25 cellular contexts compared by ENCODE assay signal in the genomic region with DNA sequence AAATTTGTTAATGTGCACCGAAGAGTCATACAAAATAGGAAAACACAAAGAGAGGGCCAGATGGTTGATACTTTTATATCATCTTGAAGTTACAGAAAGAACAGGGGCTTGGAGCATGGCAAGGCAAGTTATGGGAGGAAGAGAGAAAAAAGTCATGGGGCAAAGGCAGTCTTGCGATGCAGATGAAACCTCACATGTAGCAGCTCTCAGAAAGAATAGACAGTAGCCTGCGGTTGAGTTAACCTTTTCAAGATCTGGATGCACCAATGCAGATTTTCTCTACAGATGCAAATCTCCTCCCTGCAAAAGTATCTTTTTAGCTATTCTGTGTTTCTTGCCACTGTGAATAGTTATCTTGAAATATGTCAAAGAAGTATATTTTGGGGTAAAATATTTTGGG.
DNase-seq lines count a peak whose midpoint lies in the region; ATAC-seq, FAIRE-seq and TF ChIP-seq lines count a peak whose summit lies in the region.
"Had no signal": no experiment of that assay in that cellular context is flagged by ENCODE, and none has a peak within 500 bp of the region (broad histone marks: within the 10 kb centered on the region; RNA-seq: fewer than 3 reads in every experiment).

No MANE protein-coding gene starts in this region.

- no peak overlapping the region for H2BK5ac ChIP-seq in H1 (ENCODE audit: low read depth, low read length)

- H3K27ac ChIP-seq in GM23338 (ENCODE audit: low read depth) (no peak overlapping the region), OCI-LY3 (ENCODE audit: low read length) (0 out of 2 replicates have a peak overlapping the region, but pooled peaks have one; percentile 41), H1 (ENCODE audit: low read depth, low read length) (no peak overlapping the region), smooth muscle cell (ENCODE audit: low read depth) (peak overlapping the region; percentile 57)
- H3K27ac ChIP-seq: A549; BLaER1 treated with 17β-estradiol and CSF1 and Interleukin-3, amounts not matched to agents 10 nM and 100 nM; GM23248 had no signal

- no peak overlapping the region; the same call in 1 of the 2 replicates for H2AFZ ChIP-seq in GM23338
- H2AFZ ChIP-seq in OCI-LY3 (ENCODE audit: low read depth, low read length), result peak overlapping the region; percentile 25; the same call in 1 of the 2 replicates
- 0 out of 2 replicates have a peak overlapping the region, but pooled peaks have one; percentile 89 for H2AFZ ChIP-seq in H1 (ENCODE audit: low read length)
- peak overlapping the region; percentile 49 for H2AFZ ChIP-seq in smooth muscle cell (ENCODE audit: low read depth)
- H2AFZ ChIP-seq: GM23248 had no signal

- H3K9me3 Mint-ChIP-seq in GM23338, result peaks cover 37% of the 10 kb centered on the region

- no peak for TF ChIP-seq RAD21 in H1 (IDR thresholded peaks at IDR 0.05 in 1 of 2, conservative IDR thresholded peaks at IDR 0.05 in 1 of 2; ENCODE audit: low read depth in 2 of 2, low read length in 2 of 2)

- WGBS in H1 (ENCODE audit: extremely low coverage in 1 of 2, insufficient coverage in 1 of 2, insufficient read length in 1 of 2, insufficient replicate concordance in 2 of 2, low coverage in 1 of 2, low lambda C conversion rate in 2 of 2, missing lambda C conversion rate in 1 of 2), 2 experiments, result 72% methylated on average over 3 of the region's 3 CpGs; no CpG with 5 or more reads in 1 of the 2 experiments
- WGBS in smooth muscle cell (ENCODE audit: low lambda C conversion rate), result 80% methylated on average over 3 of the region's 3 CpGs

- TF ChIP-seq CTCF in GM23338 (conservative IDR thresholded peaks at IDR 0.05; ENCODE audit: low read depth in 2 of 2), result no peak
- no peak for TF ChIP-seq CTCF in OCI-LY3 (IDR thresholded peaks at IDR 0.05; ENCODE audit: low read depth, low read length)
- TF ChIP-seq CTCF in H1 (IDR thresholded peaks at IDR 0.05; ENCODE audit: control extremely low read depth in 1 of 3, insufficient read depth in 1 of 3, low read depth in 1 of 3, low read length in 3 of 3), result no peak
- no peak for TF ChIP-seq CTCF in smooth muscle cell (IDR thresholded peaks at IDR 0.05; ENCODE audit: borderline replicate concordance, insufficient read depth, poor library complexity, severe bottlenecking)

- H4K8ac ChIP-seq in H1 (ENCODE audit: extremely low read depth, insufficient read depth, low read length), result no peak overlapping the region

- H3K27me3 ChIP-seq in GM23338 (ENCODE audit: insufficient read depth) (no peaks in the 10 kb centered on the region), OCI-LY3 (ENCODE audit: low read depth, low read length) (no peaks in the 10 kb centered on the region), H1 (replicated peaks in 1 of 4; ENCODE audit: control insufficient read depth in 3 of 4, extremely low read depth in 1 of 4, insufficient read depth in 3 of 4, low read length in 3 of 4) (no peaks in the 10 kb centered on the region), smooth muscle cell (ENCODE audit: low read depth) (no peaks in the 10 kb centered on the region)
- H3K27me3 ChIP-seq: BE2C; BLaER1 treated with 17β-estradiol and CSF1 and Interleukin-3, amounts not matched to agents 10 nM and 100 nM had no signal

- no peak overlapping the region for H3K18ac ChIP-seq in H1 (ENCODE audit: extremely low read depth, low read length)

- no peak for FAIRE-seq in H1 (lab: Jason Lieb, UNC)
- FAIRE-seq: A549, D721Med, GM12891, GM18507, H54 had no signal

- no peaks in the 10 kb centered on the region for H3K23me2 ChIP-seq in H1 (ENCODE audit: low read depth, low read length)

- H3K79me2 ChIP-seq in GM23338 (replicated peaks; ENCODE audit: insufficient read depth), result no peaks in the 10 kb centered on the region
- no peaks in the 10 kb centered on the region for H3K79me2 ChIP-seq in OCI-LY3 (ENCODE audit: low read length)
- H3K79me2 ChIP-seq in H1 (ENCODE audit: control insufficient read depth in 1 of 2, insufficient read depth in 2 of 2, low read length in 2 of 2), result no peaks in the 10 kb centered on the region
- H3K79me2 ChIP-seq in smooth muscle cell (ENCODE audit: low read depth), result no peaks in the 10 kb centered on the region

- no peaks in the 10 kb centered on the region for H3K79me1 ChIP-seq in H1 (ENCODE audit: low read depth, low read length)

- DNase-seq in GM23338 (ENCODE audit: low spot score) (peak; percentile 20), H1 (ENCODE audit: low read depth in 1 of 2, low spot score in 2 of 2) (no peak), smooth muscle cell (lab: John Stamatoyannopoulos, UW; ENCODE audit: unreplicated experiment) (no peak), iPS-NIHi7 (ENCODE audit: extremely low spot score) (no peak)
- DNase-seq: 8988T; ACHN; AML-193; BE2C; CD4-positive, alpha-beta T cell; CD8-positive, alpha-beta memory T cell; DMS 273 treated with DMSO at 0.1 percent for 48 hours; DMS79 treated with DMSO at 0.1 percent for 48 hours; GF-D8; GM23248; HCEC 1CT had no signal

- no peaks in the 10 kb centered on the region; the same call in 1 of the 2 replicates for H3K9me2 ChIP-seq in GM23338 (ENCODE audit: insufficient read depth)

- H3F3A ChIP-seq in GM23338 (replicated peaks; ENCODE audit: low read depth) (no peaks in the 10 kb centered on the region), smooth muscle cell (ENCODE audit: low read depth) (peaks cover 4% of the 10 kb centered on the region)

- no peak overlapping the region for H2AK5ac ChIP-seq in H1 (ENCODE audit: low read depth, low read length)

- H4K20me1 ChIP-seq in GM23338 (replicated peaks; ENCODE audit: insufficient read depth) (no peaks in the 10 kb centered on the region), OCI-LY3 (ENCODE audit: insufficient read depth, low read length) (no peaks in the 10 kb centered on the region), H1 (replicated peaks in 1 of 2; ENCODE audit: control insufficient read depth in 1 of 2, insufficient read depth in 2 of 2, low read length in 2 of 2) (no peaks in the 10 kb centered on the region), smooth muscle cell (ENCODE audit: low read depth) (no peaks in the 10 kb centered on the region)
- H4K20me1 ChIP-seq: BLaER1 treated with 17β-estradiol and CSF1 and Interleukin-3, amounts not matched to agents 10 nM and 100 nM had no signal

- no peak overlapping the region for H3K23ac ChIP-seq in H1 (ENCODE audit: insufficient read length)

- H3K14ac ChIP-seq in H1 (ENCODE audit: insufficient read length), result no peak overlapping the region

- H2BK120ac ChIP-seq in H1 (replicated peaks; ENCODE audit: low read depth, low read length), result no peak overlapping the region

- no peak overlapping the region for H2BK12ac ChIP-seq in H1 (ENCODE audit: low read depth, low read length)

- TF ChIP-seq POLR2A in H1 (IDR thresholded peaks at IDR 0.05; ENCODE audit: control extremely low read depth in 1 of 2, low read depth in 2 of 2, low read length in 2 of 2), result no peak

- H4K5ac ChIP-seq in H1 (ENCODE audit: insufficient read length, low read depth, low read length), result no peak overlapping the region

- no peak for TF ChIP-seq EP300 in H1 (IDR thresholded peaks at IDR 0.05; ENCODE audit: borderline replicate concordance in 1 of 2, low read depth in 2 of 2, low read length in 2 of 2)

- POLR2A ChIA-PET in H1 (lab: Charles Lee; ENCODE audit: partially characterized antibody), result interaction anchor here (0.7 kb wide), 1 partner anchor 881 kb away, joined by 3 read pairs; no protein-coding TSS in a partner anchor

- no peak overlapping the region for H4K91ac ChIP-seq in H1 (replicated peaks; ENCODE audit: insufficient read length, low read length)

- ATAC-seq in GM23338 (no peak), GM21367 (IDR thresholded peaks at IDR 0.05; ENCODE audit: unreplicated experiment) (no peak), HG03354 (IDR thresholded peaks at IDR 0.05; ENCODE audit: poor library complexity, severe bottlenecking, unreplicated experiment) (no peak)
- ATAC-seq: A549 had no signal

- H3K4me3 Mint-ChIP-seq in GM23338, result no peak overlapping the region
- H3K4me3 Mint-ChIP-seq: CD14-positive monocyte; CD4-positive, alpha-beta T cell; CD8-positive, alpha-beta memory T cell had no signal

- peak overlapping the region; percentile 35 for H3K27ac Mint-ChIP-seq in GM23338
- H3K27ac Mint-ChIP-seq: CD14-positive monocyte; CD4-positive, alpha-beta T cell; CD8-positive, alpha-beta memory T cell had no signal

- peaks cover 37% of the 10 kb centered on the region for H3K36me3 Mint-ChIP-seq in GM23338 (ENCODE audit: low read depth)
- H3K36me3 Mint-ChIP-seq: CD14-positive monocyte; CD8-positive, alpha-beta memory T cell had no signal

- CTCF ChIA-PET in H1 (lab: Charles Lee; ENCODE audit: partially characterized antibody), result interaction anchor here (0.6 kb wide), 1 partner anchor 16 kb away, joined by 3 read pairs; no protein-coding TSS in a partner anchor

- peaks cover 21% of the 10 kb centered on the region for H3K4me1 ChIP-seq in GM23338 (ENCODE audit: insufficient read depth)
- H3K4me1 ChIP-seq in OCI-LY3 (ENCODE audit: low read length), result peaks cover 8% of the 10 kb centered on the region
- H3K4me1 ChIP-seq in H1 (replicated peaks in 1 of 4; ENCODE audit: control insufficient read depth in 3 of 4, insufficient read depth in 4 of 4, low read length in 3 of 4), result peaks cover 0 to 4% (median 0%) of the 10 kb centered on the region in 4 experiments; a peak in 2 of 7 replicates
- no peaks in the 10 kb centered on the region for H3K4me1 ChIP-seq in smooth muscle cell (ENCODE audit: low read depth)
- H3K4me1 ChIP-seq: A549; BE2C; BLaER1 treated with 17β-estradiol and CSF1 and Interleukin-3, amounts not matched to agents 10 nM and 100 nM had no signal

- H3K9ac ChIP-seq in OCI-LY3 (ENCODE audit: low read length) (no peak overlapping the region), H1 (replicated peaks in 1 of 4; ENCODE audit: extremely low read depth in 1 of 4, low read depth in 3 of 4, low read length in 3 of 4) (no peak overlapping the region), smooth muscle cell (ENCODE audit: low read depth) (no peak overlapping the region)
- H3K9ac ChIP-seq: BLaER1 treated with 17β-estradiol and CSF1 and Interleukin-3, amounts not matched to agents 10 nM and 100 nM; GM23248 had no signal

- H3K36me3 ChIP-seq in GM23338 (ENCODE audit: insufficient read depth) (peaks cover 16% of the 10 kb centered on the region; the same call in 1 of the 2 replicates), OCI-LY3 (replicated peaks; ENCODE audit: low read depth, low read length) (no peaks in the 10 kb centered on the region), H1 (ENCODE audit: control insufficient read depth in 2 of 4, insufficient read depth in 4 of 4, low read length in 3 of 4) (peaks cover 0 to 8% (median 0%) of the 10 kb centered on the region in 4 experiments; a peak in 2 of 8 replicates), smooth muscle cell (ENCODE audit: low read depth) (no peaks in the 10 kb centered on the region)
- H3K36me3 ChIP-seq: BE2C had no signal

- no peak overlapping the region for H3K4ac ChIP-seq in H1 (replicated peaks; ENCODE audit: insufficient read length, low read depth, low read length)

- H3K27me3 Mint-ChIP-seq in GM23338 (ENCODE audit: insufficient read depth, low read depth, poor library complexity), result no peaks in the 10 kb centered on the region
- H3K27me3 Mint-ChIP-seq: CD4-positive, alpha-beta T cell; CD8-positive, alpha-beta memory T cell had no signal

- no peak overlapping the region for H2BK20ac ChIP-seq in H1 (ENCODE audit: low read length)

- H3K4me1 Mint-ChIP-seq in GM23338, result peaks cover 25% of the 10 kb centered on the region
- H3K4me1 Mint-ChIP-seq: CD14-positive monocyte; CD8-positive, alpha-beta memory T cell had no signal

- H3K56ac ChIP-seq in H1 (replicated peaks; ENCODE audit: insufficient read length, low read depth, low read length), result no peak overlapping the region

- H3K4me2 ChIP-seq in GM23338 (no peak overlapping the region), OCI-LY3 (ENCODE audit: low read length) (no peak overlapping the region), H1 (ENCODE audit: insufficient read depth in 1 of 2, low read depth in 2 of 2, low read length in 2 of 2) (no peak overlapping the region), smooth muscle cell (no peak overlapping the region)
- H3K4me2 ChIP-seq: A549; BLaER1 treated with 17β-estradiol and CSF1 and Interleukin-3, amounts not matched to agents 10 nM and 100 nM had no signal

- H2BK15ac ChIP-seq in H1 (ENCODE audit: low read length), result no peak overlapping the region

- H3K4me3 ChIP-seq in GM23338 (no peak overlapping the region), OCI-LY3 (ENCODE audit: low read length) (no peak overlapping the region), H1 (ENCODE audit: extremely low read depth in 1 of 4, insufficient read depth in 2 of 4, low read depth in 3 of 4, low read length in 4 of 4) (no peak overlapping the region), smooth muscle cell (no peak overlapping the region)
- H3K4me3 ChIP-seq: A549; BLaER1 treated with 17β-estradiol and CSF1 and Interleukin-3, amounts not matched to agents 10 nM and 100 nM; GM23248 had no signal

- H3K9me3 ChIP-seq in OCI-LY3 (ENCODE audit: insufficient read depth, low read length) (no peaks in the 10 kb centered on the region), H1 (ENCODE audit: insufficient read depth in 2 of 2, low read depth in 1 of 2, low read length in 1 of 2) (peaks cover 12 to 25% of the 10 kb centered on the region in 2 experiments), smooth muscle cell (replicated peaks; ENCODE audit: low read depth) (no peaks in the 10 kb centered on the region)
- H3K9me3 ChIP-seq: BE2C had no signal

Comparison
In these comparisons a context has a peak if more than half of its experiments do, and no peak if none do; other contexts are left out.
1. H3K27ac ChIP-seq: peak in OCI-LY3 (single experiment) and smooth muscle cell (single experiment); none in GM23338 (single experiment) and H1 (single experiment).